ENCODE assay signal across 20 cellular contexts in genomic region chr3:88991496-88991895, GRCh38.
DNase-seq lines count a peak whose midpoint lies in the region; ATAC-seq, FAIRE-seq and TF ChIP-seq lines count a peak whose summit lies in the region.
"Had no signal": no experiment of that assay in that cellular context is flagged by ENCODE, and none has a peak within 500 bp of the region (broad histone marks: within the 10 kb centered on the region; RNA-seq: fewer than 3 reads in every experiment).

No MANE protein-coding gene starts in this region.

- no peaks in the 10 kb centered on the region for H3K27me3 ChIP-seq in breast epithelium

- POLR2A ChIA-PET in MCF 10A (lab: Yijun Ruan, JAX): interaction anchor here (0.7 kb wide), 1 partner anchor 328 kb away, joined by 3 read pairs; no protein-coding TSS in a partner anchor

- H3K9me3 Mint-ChIP-seq in MCF 10A (ENCODE audit: unreplicated experiment): no peaks in the 10 kb centered on the region

- H3K27ac ChIP-seq in breast epithelium: no peak overlapping the region
- H3K27ac ChIP-seq: 22Rv1, C4-2B, RWPE1 had no signal

- no peak for FAIRE-seq in GM12891 (lab: Jason Lieb, UNC)
- FAIRE-seq: G401.6 had no signal

- TF ChIP-seq CTCF in MCF 10A (IDR thresholded peaks at IDR 0.05; ENCODE audit: unreplicated experiment): no peak
- TF ChIP-seq CTCF in breast epithelium (IDR thresholded peaks at IDR 0.05): no peak
- TF ChIP-seq CTCF in foreskin fibroblast (IDR thresholded peaks at IDR 0.05; ENCODE audit: low read depth, low read length): no peak

- CTCF ChIA-PET in MCF 10A (lab: Yijun Ruan, JAX): interaction anchor here (0.5 to 0.7 kb wide), 4 partner anchors 66 to 622 kb away, joined by 3 read pairs; no protein-coding TSS in a partner anchor

- H3K4me1 Mint-ChIP-seq in MCF 10A (ENCODE audit: insufficient read depth, unreplicated experiment): peaks cover 15% of the 10 kb centered on the region

- no peak for TF ChIP-seq POLR2A in breast epithelium (IDR thresholded peaks at IDR 0.05)
- no peak for TF ChIP-seq POLR2A in GM12891 (IDR thresholded peaks at IDR 0.05; ENCODE audit: low read depth, low read length)

- H3K27ac Mint-ChIP-seq in MCF 10A (ENCODE audit: low read depth, unreplicated experiment): no peak overlapping the region

- H3K4me1 ChIP-seq in breast epithelium: no peaks in the 10 kb centered on the region

- BruUV-seq in MCF 10A (replicated peaks; lab: Mats Ljungman, UMichigan): no TSS peak

- H3K36me3 ChIP-seq in breast epithelium: no peaks in the 10 kb centered on the region

- no peak overlapping the region for H3K4me3 ChIP-seq in breast epithelium
- no peak overlapping the region for H3K4me3 ChIP-seq in foreskin fibroblast (ENCODE audit: low read depth in 1 of 2, low read length in 2 of 2)

- no peaks in the 10 kb centered on the region for H3K9me3 ChIP-seq in breast epithelium

- no peak overlapping the region for H3K4me3 Mint-ChIP-seq in MCF 10A (ENCODE audit: unreplicated experiment)

- no peaks in the 10 kb centered on the region for H3K27me3 Mint-ChIP-seq in MCF 10A (ENCODE audit: insufficient read depth, unreplicated experiment)

- ATAC-seq in GM18517 (IDR thresholded peaks at IDR 0.05; ENCODE audit: unreplicated experiment) (no peak), GM19455 (IDR thresholded peaks at IDR 0.05; ENCODE audit: unreplicated experiment) (no peak)

- DNase-seq in MCF 10A (ENCODE audit: unreplicated experiment) (peak; percentile 6), breast epithelium (ENCODE audit: low spot score in 2 of 2) (no peak), amniotic epithelial cell (ENCODE audit: low read depth) (peak; percentile 24), foreskin fibroblast (peak; percentile 30 to 64), SK-N-DZ (ENCODE audit: low spot score) (no peak), GM12891 (ENCODE audit: insufficient read length, low spot score) (no peak)
- DNase-seq: DMS153, HCEC 1CT, NCI-H1048, NCI-H146, NCI-H2081 treated with DMSO at 0.1 percent for 48 hours, NCI-H2227 treated with DMSO at 0.1 percent for 48 hours, NCI-H526, OCI-M1 had no signal

- H3K36me3 Mint-ChIP-seq in MCF 10A (ENCODE audit: insufficient read depth, unreplicated experiment): no peaks in the 10 kb centered on the region

- intact Hi-C loops in MCF 10A (cut with micrococcal nuclease): no loop called here
- intact Hi-C loops in breast epithelium (cut with DNase I; ENCODE audit: low total_unique reads): no loop called here

TF ChIP-seq in GM12891, 5 proteins besides CTCF, POLR2A, EP300 and RAD21:
- TF ChIP-seq SPI1 (IDR thresholded peaks at IDR 0.05; ENCODE audit: low read depth, low read length) (no peak), TAF1 (IDR thresholded peaks at IDR 0.05; ENCODE audit: low read depth, low read length) (no peak)

Comparison
In these comparisons a context has a peak if more than half of its experiments do, and no peak if none do; other contexts are left out.
1. DNase-seq: peak in MCF 10A (single experiment), amniotic epithelial cell (single experiment) and foreskin fibroblast (2 of 2); none in breast epithelium (0 of 2), SK-N-DZ (single experiment) and GM12891 (single experiment).